Comparison of ENCODE assay signal across 1 cellular context in the genomic region with DNA sequence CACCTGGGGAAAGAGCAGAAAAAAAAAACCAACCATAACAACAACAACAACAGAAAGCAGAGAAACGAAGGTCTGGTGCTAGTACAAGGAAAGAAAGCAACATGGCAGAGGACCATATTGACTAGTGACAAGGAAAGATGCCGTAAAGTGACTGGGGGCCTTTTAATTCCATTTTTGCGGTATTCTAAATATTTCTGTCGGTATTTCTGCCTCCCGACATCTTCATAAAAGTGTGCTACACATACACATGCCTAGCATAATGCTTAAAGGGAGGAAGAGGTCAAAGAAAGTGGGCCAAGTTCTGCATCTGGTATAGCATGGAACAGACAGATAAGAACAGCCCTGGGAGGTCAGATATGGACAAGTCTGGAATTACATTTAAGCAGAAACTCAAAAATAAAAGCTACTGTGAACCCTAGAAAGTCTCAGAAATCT.
TF ChIP-seq lines count a peak whose summit lies in the region.

No MANE protein-coding gene starts in this region.

TF ChIP-seq in K562, 482 proteins besides CTCF, POLR2A, EP300 and RAD21 (continued from another document and continues in another):
- TF ChIP-seq, protein P1, sequence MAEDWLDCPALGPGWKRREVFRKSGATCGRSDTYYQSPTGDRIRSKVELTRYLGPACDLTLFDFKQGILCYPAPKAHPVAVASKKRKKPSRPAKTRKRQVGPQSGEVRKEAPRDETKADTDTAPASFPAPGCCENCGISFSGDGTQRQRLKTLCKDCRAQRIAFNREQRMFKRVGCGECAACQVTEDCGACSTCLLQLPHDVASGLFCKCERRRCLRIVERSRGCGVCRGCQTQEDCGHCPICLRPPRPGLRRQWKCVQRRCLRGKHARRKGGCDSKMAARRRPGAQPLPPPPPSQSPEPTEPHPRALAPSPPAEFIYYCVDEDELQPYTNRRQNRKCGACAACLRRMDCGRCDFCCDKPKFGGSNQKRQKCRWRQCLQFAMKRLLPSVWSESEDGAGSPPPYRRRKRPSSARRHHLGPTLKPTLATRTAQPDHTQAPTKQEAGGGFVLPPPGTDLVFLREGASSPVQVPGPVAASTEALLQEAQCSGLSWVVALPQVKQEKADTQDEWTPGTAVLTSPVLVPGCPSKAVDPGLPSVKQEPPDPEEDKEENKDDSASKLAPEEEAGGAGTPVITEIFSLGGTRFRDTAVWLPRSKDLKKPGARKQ (CRISPR knock-in tag; IDR thresholded peaks at IDR 0.05): no peak
- TF ChIP-seq MAFG (tag; conservative IDR thresholded peaks at IDR 0.05): no peak
- TF ChIP-seq U2AF1 (optimal IDR thresholded peaks at IDR 0.05; ENCODE audit: low read depth, low read length): no peak
- TF ChIP-seq KDM5B (IDR thresholded peaks at IDR 0.05; ENCODE audit: insufficient replicate concordance, low read depth, low read length): no peak
- TF ChIP-seq GATA2 (CRISPR knock-in tag; IDR thresholded peaks at IDR 0.05): peak; percentile 77
- peak; percentile 15; the same call in 1 of the 2 replicates for TF ChIP-seq ZEB2 (IDR thresholded peaks at IDR 0.05)
- no peak for TF ChIP-seq SNIP1 (IDR thresholded peaks at IDR 0.05; ENCODE audit: low read depth)
- TF ChIP-seq, protein P2, sequence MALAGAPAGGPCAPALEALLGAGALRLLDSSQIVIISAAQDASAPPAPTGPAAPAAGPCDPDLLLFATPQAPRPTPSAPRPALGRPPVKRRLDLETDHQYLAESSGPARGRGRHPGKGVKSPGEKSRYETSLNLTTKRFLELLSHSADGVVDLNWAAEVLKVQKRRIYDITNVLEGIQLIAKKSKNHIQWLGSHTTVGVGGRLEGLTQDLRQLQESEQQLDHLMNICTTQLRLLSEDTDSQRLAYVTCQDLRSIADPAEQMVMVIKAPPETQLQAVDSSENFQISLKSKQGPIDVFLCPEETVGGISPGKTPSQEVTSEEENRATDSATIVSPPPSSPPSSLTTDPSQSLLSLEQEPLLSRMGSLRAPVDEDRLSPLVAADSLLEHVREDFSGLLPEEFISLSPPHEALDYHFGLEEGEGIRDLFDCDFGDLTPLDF (CRISPR knock-in tag; IDR thresholded peaks at IDR 0.05): no peak
- TF ChIP-seq EGR1 (conservative IDR thresholded peaks at IDR 0.05): 0 out of 2 replicates have a peak, but pooled peaks have one; percentile 8
- TF ChIP-seq, protein P3, sequence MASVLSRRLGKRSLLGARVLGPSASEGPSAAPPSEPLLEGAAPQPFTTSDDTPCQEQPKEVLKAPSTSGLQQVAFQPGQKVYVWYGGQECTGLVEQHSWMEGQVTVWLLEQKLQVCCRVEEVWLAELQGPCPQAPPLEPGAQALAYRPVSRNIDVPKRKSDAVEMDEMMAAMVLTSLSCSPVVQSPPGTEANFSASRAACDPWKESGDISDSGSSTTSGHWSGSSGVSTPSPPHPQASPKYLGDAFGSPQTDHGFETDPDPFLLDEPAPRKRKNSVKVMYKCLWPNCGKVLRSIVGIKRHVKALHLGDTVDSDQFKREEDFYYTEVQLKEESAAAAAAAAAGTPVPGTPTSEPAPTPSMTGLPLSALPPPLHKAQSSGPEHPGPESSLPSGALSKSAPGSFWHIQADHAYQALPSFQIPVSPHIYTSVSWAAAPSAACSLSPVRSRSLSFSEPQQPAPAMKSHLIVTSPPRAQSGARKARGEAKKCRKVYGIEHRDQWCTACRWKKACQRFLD (CRISPR knock-in tag; IDR thresholded peaks at IDR 0.05): peak; percentile 33; the same call in 1 of the 2 replicates
- TF ChIP-seq, protein P4, sequence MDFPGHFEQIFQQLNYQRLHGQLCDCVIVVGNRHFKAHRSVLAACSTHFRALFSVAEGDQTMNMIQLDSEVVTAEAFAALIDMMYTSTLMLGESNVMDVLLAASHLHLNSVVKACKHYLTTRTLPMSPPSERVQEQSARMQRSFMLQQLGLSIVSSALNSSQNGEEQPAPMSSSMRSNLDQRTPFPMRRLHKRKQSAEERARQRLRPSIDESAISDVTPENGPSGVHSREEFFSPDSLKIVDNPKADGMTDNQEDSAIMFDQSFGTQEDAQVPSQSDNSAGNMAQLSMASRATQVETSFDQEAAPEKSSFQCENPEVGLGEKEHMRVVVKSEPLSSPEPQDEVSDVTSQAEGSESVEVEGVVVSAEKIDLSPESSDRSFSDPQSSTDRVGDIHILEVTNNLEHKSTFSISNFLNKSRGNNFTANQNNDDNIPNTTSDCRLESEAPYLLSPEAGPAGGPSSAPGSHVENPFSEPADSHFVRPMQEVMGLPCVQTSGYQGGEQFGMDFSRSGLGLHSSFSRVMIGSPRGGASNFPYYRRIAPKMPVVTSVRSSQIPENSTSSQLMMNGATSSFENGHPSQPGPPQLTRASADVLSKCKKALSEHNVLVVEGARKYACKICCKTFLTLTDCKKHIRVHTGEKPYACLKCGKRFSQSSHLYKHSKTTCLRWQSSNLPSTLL (IDR thresholded peaks at IDR 0.05): no peak
- no peak for TF ChIP-seq GABPB2 (CRISPR knock-in tag; conservative IDR thresholded peaks at IDR 0.05)
- peak; percentile 91 for TF ChIP-seq POLR2AphosphoS5 (IDR thresholded peaks at IDR 0.05; ENCODE audit: control insufficient read depth, insufficient read depth, low read depth, low read length)
- TF ChIP-seq ARHGAP35 (IDR thresholded peaks at IDR 0.05; ENCODE audit: partially characterized antibody): no peak
- no peak for TF ChIP-seq IRF2 (CRISPR knock-in tag; IDR thresholded peaks at IDR 0.05)
- no peak for TF ChIP-seq ZNF316 (IDR thresholded peaks at IDR 0.05)
- TF ChIP-seq ZNF57 (CRISPR knock-in tag; IDR thresholded peaks at IDR 0.05): no peak
- no peak for TF ChIP-seq MEIS2 (IDR thresholded peaks at IDR 0.05; ENCODE audit: partially characterized antibody)
- no peak for TF ChIP-seq SMARCB1 (IDR thresholded peaks at IDR 0.05; ENCODE audit: insufficient read length, low read depth)
- no peak for TF ChIP-seq FOXJ3 (CRISPR knock-in tag; IDR thresholded peaks at IDR 0.05)
- no peak for TF ChIP-seq ZZZ3 (IDR thresholded peaks at IDR 0.05)
- TF ChIP-seq, protein P5, sequence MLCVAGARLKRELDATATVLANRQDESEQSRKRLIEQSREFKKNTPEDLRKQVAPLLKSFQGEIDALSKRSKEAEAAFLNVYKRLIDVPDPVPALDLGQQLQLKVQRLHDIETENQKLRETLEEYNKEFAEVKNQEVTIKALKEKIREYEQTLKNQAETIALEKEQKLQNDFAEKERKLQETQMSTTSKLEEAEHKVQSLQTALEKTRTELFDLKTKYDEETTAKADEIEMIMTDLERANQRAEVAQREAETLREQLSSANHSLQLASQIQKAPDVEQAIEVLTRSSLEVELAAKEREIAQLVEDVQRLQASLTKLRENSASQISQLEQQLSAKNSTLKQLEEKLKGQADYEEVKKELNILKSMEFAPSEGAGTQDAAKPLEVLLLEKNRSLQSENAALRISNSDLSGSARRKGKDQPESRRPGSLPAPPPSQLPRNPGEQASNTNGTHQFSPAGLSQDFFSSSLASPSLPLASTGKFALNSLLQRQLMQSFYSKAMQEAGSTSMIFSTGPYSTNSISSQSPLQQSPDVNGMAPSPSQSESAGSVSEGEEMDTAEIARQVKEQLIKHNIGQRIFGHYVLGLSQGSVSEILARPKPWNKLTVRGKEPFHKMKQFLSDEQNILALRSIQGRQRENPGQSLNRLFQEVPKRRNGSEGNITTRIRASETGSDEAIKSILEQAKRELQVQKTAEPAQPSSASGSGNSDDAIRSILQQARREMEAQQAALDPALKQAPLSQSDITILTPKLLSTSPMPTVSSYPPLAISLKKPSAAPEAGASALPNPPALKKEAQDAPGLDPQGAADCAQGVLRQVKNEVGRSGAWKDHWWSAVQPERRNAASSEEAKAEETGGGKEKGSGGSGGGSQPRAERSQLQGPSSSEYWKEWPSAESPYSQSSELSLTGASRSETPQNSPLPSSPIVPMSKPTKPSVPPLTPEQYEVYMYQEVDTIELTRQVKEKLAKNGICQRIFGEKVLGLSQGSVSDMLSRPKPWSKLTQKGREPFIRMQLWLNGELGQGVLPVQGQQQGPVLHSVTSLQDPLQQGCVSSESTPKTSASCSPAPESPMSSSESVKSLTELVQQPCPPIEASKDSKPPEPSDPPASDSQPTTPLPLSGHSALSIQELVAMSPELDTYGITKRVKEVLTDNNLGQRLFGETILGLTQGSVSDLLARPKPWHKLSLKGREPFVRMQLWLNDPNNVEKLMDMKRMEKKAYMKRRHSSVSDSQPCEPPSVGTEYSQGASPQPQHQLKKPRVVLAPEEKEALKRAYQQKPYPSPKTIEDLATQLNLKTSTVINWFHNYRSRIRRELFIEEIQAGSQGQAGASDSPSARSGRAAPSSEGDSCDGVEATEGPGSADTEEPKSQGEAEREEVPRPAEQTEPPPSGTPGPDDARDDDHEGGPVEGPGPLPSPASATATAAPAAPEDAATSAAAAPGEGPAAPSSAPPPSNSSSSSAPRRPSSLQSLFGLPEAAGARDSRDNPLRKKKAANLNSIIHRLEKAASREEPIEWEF (CRISPR knock-in tag; IDR thresholded peaks at IDR 0.05): no peak
- TF ChIP-seq ZNF175 (CRISPR knock-in tag; IDR thresholded peaks at IDR 0.05; ENCODE audit: low read depth): no peak
- no peak for TF ChIP-seq MCM3 (IDR thresholded peaks at IDR 0.05)
- TF ChIP-seq, protein P6, sequence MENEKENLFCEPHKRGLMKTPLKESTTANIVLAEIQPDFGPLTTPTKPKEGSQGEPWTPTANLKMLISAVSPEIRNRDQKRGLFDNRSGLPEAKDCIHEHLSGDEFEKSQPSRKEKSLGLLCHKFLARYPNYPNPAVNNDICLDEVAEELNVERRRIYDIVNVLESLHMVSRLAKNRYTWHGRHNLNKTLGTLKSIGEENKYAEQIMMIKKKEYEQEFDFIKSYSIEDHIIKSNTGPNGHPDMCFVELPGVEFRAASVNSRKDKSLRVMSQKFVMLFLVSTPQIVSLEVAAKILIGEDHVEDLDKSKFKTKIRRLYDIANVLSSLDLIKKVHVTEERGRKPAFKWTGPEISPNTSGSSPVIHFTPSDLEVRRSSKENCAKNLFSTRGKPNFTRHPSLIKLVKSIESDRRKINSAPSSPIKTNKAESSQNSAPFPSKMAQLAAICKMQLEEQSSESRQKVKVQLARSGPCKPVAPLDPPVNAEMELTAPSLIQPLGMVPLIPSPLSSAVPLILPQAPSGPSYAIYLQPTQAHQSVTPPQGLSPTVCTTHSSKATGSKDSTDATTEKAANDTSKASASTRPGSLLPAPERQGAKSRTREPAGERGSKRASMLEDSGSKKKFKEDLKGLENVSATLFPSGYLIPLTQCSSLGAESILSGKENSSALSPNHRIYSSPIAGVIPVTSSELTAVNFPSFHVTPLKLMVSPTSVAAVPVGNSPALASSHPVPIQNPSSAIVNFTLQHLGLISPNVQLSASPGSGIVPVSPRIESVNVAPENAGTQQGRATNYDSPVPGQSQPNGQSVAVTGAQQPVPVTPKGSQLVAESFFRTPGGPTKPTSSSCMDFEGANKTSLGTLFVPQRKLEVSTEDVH (IDR thresholded peaks at IDR 0.05; ENCODE audit: low read depth, partially characterized antibody): no peak
- no peak for TF ChIP-seq SIRT6 (IDR thresholded peaks at IDR 0.05; ENCODE audit: low read depth, low read length)
- no peak for TF ChIP-seq RBM14 (IDR thresholded peaks at IDR 0.05; ENCODE audit: borderline replicate concordance, insufficient read depth, low read depth, low read length)
- TF ChIP-seq E2F3 (CRISPR knock-in tag; IDR thresholded peaks at IDR 0.05): no peak
- TF ChIP-seq, protein P7, sequence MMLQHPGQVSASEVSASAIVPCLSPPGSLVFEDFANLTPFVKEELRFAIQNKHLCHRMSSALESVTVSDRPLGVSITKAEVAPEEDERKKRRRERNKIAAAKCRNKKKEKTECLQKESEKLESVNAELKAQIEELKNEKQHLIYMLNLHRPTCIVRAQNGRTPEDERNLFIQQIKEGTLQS (IDR thresholded peaks at IDR 0.05): no peak
- TF ChIP-seq, protein P7 (CRISPR knock-in tag; conservative IDR thresholded peaks at IDR 0.05): no peak
- no peak for TF ChIP-seq FOS (IDR thresholded peaks at IDR 0.05; ENCODE audit: extremely low read depth, insufficient read length)
- TF ChIP-seq KDM4B (IDR thresholded peaks at IDR 0.05; ENCODE audit: borderline replicate concordance in 2 of 2, low read depth in 1 of 2): no peak
- no peak for TF ChIP-seq POLR3G (IDR thresholded peaks at IDR 0.05; ENCODE audit: extremely low read depth, insufficient read length, insufficient replicate concordance)
- no peak for TF ChIP-seq MEF2D (tag; conservative IDR thresholded peaks at IDR 0.05; ENCODE audit: low read depth)
- peak; percentile 75; the same call in 1 of the 2 replicates for TF ChIP-seq EHMT2 (IDR thresholded peaks at IDR 0.05)
- no peak for TF ChIP-seq SP1 (CRISPR knock-in tag; IDR thresholded peaks at IDR 0.05)
- TF ChIP-seq ZNF212 (CRISPR knock-in tag; IDR thresholded peaks at IDR 0.05): no peak
- TF ChIP-seq ZNF354B (CRISPR knock-in tag; IDR thresholded peaks at IDR 0.05): no peak
- TF ChIP-seq, protein P8, sequence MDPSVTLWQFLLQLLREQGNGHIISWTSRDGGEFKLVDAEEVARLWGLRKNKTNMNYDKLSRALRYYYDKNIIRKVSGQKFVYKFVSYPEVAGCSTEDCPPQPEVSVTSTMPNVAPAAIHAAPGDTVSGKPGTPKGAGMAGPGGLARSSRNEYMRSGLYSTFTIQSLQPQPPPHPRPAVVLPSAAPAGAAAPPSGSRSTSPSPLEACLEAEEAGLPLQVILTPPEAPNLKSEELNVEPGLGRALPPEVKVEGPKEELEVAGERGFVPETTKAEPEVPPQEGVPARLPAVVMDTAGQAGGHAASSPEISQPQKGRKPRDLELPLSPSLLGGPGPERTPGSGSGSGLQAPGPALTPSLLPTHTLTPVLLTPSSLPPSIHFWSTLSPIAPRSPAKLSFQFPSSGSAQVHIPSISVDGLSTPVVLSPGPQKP (CRISPR knock-in tag; IDR thresholded peaks at IDR 0.05): no peak
- TF ChIP-seq, protein P9, sequence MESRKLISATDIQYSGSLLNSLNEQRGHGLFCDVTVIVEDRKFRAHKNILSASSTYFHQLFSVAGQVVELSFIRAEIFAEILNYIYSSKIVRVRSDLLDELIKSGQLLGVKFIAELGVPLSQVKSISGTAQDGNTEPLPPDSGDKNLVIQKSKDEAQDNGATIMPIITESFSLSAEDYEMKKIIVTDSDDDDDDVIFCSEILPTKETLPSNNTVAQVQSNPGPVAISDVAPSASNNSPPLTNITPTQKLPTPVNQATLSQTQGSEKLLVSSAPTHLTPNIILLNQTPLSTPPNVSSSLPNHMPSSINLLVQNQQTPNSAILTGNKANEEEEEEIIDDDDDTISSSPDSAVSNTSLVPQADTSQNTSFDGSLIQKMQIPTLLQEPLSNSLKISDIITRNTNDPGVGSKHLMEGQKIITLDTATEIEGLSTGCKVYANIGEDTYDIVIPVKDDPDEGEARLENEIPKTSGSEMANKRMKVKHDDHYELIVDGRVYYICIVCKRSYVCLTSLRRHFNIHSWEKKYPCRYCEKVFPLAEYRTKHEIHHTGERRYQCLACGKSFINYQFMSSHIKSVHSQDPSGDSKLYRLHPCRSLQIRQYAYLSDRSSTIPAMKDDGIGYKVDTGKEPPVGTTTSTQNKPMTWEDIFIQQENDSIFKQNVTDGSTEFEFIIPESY (CRISPR knock-in tag; IDR thresholded peaks at IDR 0.05): no peak
